4 cellular contexts compared by ENCODE assay signal in the genomic region with DNA sequence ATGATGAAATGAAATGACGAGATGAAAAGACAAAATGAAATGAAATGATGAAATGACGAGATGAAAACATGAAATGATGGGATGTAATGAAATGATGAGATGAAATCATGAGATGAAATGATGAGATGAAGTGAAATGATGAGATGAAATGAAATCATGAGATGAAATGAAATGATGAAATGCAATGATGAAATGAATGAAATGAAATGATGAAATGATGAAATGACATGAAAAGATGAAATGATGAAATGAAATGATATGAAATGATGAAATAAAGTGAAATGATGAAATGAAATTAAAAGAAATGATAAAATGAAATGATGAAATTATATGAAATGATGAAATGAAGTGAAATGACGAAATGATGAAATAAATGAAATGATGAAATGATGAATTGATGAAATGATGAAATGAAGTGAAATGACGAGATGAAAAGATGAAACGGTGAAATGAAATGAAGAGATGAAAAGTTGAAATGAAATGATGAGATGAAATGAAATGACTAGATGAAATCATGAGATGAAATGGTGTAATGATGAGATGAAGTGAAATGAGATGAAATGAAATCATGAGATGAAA. TPM values are rescaled to one million over a fixed set of nuclear protein-coding genes. Genes with fewer than 3 reads are reported as not detected.
"Had no signal": no experiment of that assay in that cellular context is flagged by ENCODE, and none has a peak within 500 bp of the region (broad histone marks: within the 10 kb centered on the region; RNA-seq: fewer than 3 reads in every experiment).

No MANE protein-coding gene starts in this region.

RNA-seq across cellular contexts. Expression of gene TP53TG3D, which starts 30.9 kb away (rescaled TPM):
- total RNA-seq: MCF 10A, NCI-H460, OCI-LY7, SJSA1 had no signal
